15 cellular contexts compared by ENCODE assay signal in genomic region chr7:84113286-84113685, GRCh38.
DNase-seq lines count a peak whose midpoint lies in the region; FAIRE-seq and TF ChIP-seq lines count a peak whose summit lies in the region.
"Had no signal": no experiment of that assay in that cellular context is flagged by ENCODE, and none has a peak within 500 bp of the region (broad histone marks: within the 10 kb centered on the region; RNA-seq: fewer than 3 reads in every experiment).

No MANE protein-coding gene starts in this region.

- no peaks in the 10 kb centered on the region for H4K20me1 ChIP-seq in Loucy (ENCODE audit: insufficient read depth, low read length, poor library complexity, severe bottlenecking)

- no peak for FAIRE-seq in GM12891 (lab: Jason Lieb, UNC)
- FAIRE-seq: RCC 7860 had no signal

- H3K27me3 ChIP-seq in ACC112 (ENCODE audit: insufficient read depth, low read length), result no peaks in the 10 kb centered on the region
- H3K27me3 ChIP-seq in Loucy (ENCODE audit: insufficient read depth, low read length, poor library complexity, severe bottlenecking), result no peaks in the 10 kb centered on the region
- no peaks in the 10 kb centered on the region for H3K27me3 ChIP-seq in esophagus squamous epithelium

- intact Hi-C loops in esophagus squamous epithelium (cut with DNase I), result no loop called here

- H3K4me2 ChIP-seq in Loucy (ENCODE audit: low read depth, low read length, poor library complexity, severe bottlenecking), result no peak overlapping the region

- H3K9me3 Mint-ChIP-seq in nephron, result no peaks in the 10 kb centered on the region

- no peaks in the 10 kb centered on the region for H3F3A ChIP-seq in Loucy (ENCODE audit: low read depth)

- peaks cover 14% of the 10 kb centered on the region for H3K36me3 Mint-ChIP-seq in nephron (ENCODE audit: low read depth)

- DNase-seq in esophagus squamous epithelium (lab: John Stamatoyannopoulos, UW), result no peak
- DNase-seq in occipital lobe (lab: John Stamatoyannopoulos, UW), result no peak
- no peak for DNase-seq in GM12891 (ENCODE audit: insufficient read length, low spot score)
- DNase-seq in NCI-H774 (lab: John Stamatoyannopoulos, UW), result no peak
- DNase-seq in globus pallidus (ENCODE audit: low spot score), result no peak
- DNase-seq: activated T-cell treated with anti-CD3 and anti-CD28 coated beads for 4 hours, Calu3, H7, NCI-H187 treated with DMSO at 0.1 percent for 48 hours, NCI-H526 treated with DMSO at 0.1 percent for 48 hours, substantia nigra had no signal

- no peaks in the 10 kb centered on the region for H3K9me2 ChIP-seq in Loucy (replicated peaks; ENCODE audit: low read depth, low read length)

- H3K27me3 Mint-ChIP-seq in nephron (ENCODE audit: low read depth), result no peaks in the 10 kb centered on the region

- peak overlapping the region; percentile 43 to 90 (median 88) for H3K27ac Mint-ChIP-seq in nephron

- no peak for TF ChIP-seq POLR2A in esophagus squamous epithelium (IDR thresholded peaks at IDR 0.05)
- no peak for TF ChIP-seq POLR2A in GM12891 (IDR thresholded peaks at IDR 0.05; ENCODE audit: low read depth, low read length)

- H3K4me3 ChIP-seq in ACC112 (ENCODE audit: low read depth, low read length) (0 out of 2 replicates have a peak overlapping the region, but pooled peaks have one; percentile 35), Loucy (ENCODE audit: low read length, poor library complexity, severe bottlenecking) (no peak overlapping the region), esophagus squamous epithelium (no peak overlapping the region)

- H3K27ac ChIP-seq in ACC112 (ENCODE audit: low read depth, low read length), result no peak overlapping the region
- peak overlapping the region; percentile 6 to 62 (median 36) for H3K27ac ChIP-seq in esophagus squamous epithelium

- TF ChIP-seq CTCF in Loucy (conservative IDR thresholded peaks at IDR 0.05; ENCODE audit: low read length), result no peak
- TF ChIP-seq CTCF in esophagus squamous epithelium (IDR thresholded peaks at IDR 0.05), result no peak
- TF ChIP-seq CTCF in nephron (IDR thresholded peaks at IDR 0.05; ENCODE audit: unreplicated experiment in 3 of 3), result no peak

- H2AFZ ChIP-seq in ACC112 (ENCODE audit: low read length, unreplicated experiment) (peak overlapping the region; percentile 37), Loucy (ENCODE audit: low read length) (peak overlapping the region; percentile 62; the same call in 1 of the 2 replicates)

- H3K4me1 ChIP-seq in ACC112 (ENCODE audit: control insufficient read depth, insufficient read depth, low read length, unreplicated experiment) (peaks cover 18% of the 10 kb centered on the region), Loucy (ENCODE audit: insufficient read depth, low read length, poor library complexity, severe bottlenecking) (no peaks in the 10 kb centered on the region), esophagus squamous epithelium (peaks cover 0 to 27% (median 3%) of the 10 kb centered on the region in 3 donors)

- H3K9ac ChIP-seq in Loucy (ENCODE audit: low read depth, low read length, poor library complexity, severe bottlenecking), result no peak overlapping the region

- H3K79me2 ChIP-seq in ACC112 (ENCODE audit: control insufficient read depth, insufficient read depth, low read length, unreplicated experiment), result no peaks in the 10 kb centered on the region
- H3K79me2 ChIP-seq in Loucy (ENCODE audit: insufficient read depth, low read length), result no peaks in the 10 kb centered on the region

- H3K4me3 Mint-ChIP-seq in nephron, result peak overlapping the region in 1 of 3 experiments; percentile 9

- H3K36me3 ChIP-seq in ACC112 (ENCODE audit: insufficient read depth, low read length) (no peaks in the 10 kb centered on the region), Loucy (ENCODE audit: insufficient read depth, low read length) (no peaks in the 10 kb centered on the region), esophagus squamous epithelium (no peaks in the 10 kb centered on the region)

- WGBS in esophagus squamous epithelium, 2 donors, result 7 to 16% methylated on average over 2 of the region's 2 CpGs

- H3K9me3 ChIP-seq in Loucy (ENCODE audit: insufficient read depth, low read depth, low read length) (no peaks in the 10 kb centered on the region), esophagus squamous epithelium (no peaks in the 10 kb centered on the region)

- peaks cover 32% of the 10 kb centered on the region for H3K4me1 Mint-ChIP-seq in nephron

TF ChIP-seq in GM12891, 5 proteins besides CTCF, POLR2A, EP300 and RAD21:
- TF ChIP-seq POLR2AphosphoS5 (IDR thresholded peaks at IDR 0.05; ENCODE audit: low read depth, low read length) (no peak), TAF1 (IDR thresholded peaks at IDR 0.05; ENCODE audit: low read depth, low read length) (no peak), PAX5 (IDR thresholded peaks at IDR 0.05; ENCODE audit: insufficient read depth, low read length, severe bottlenecking) (no peak), SPI1 (IDR thresholded peaks at IDR 0.05; ENCODE audit: low read depth, low read length) (no peak), POU2F2 (IDR thresholded peaks at IDR 0.05; ENCODE audit: low read depth, low read length) (no peak)
